Comparison of ENCODE assay signal across 1 cellular context in the genomic region with DNA sequence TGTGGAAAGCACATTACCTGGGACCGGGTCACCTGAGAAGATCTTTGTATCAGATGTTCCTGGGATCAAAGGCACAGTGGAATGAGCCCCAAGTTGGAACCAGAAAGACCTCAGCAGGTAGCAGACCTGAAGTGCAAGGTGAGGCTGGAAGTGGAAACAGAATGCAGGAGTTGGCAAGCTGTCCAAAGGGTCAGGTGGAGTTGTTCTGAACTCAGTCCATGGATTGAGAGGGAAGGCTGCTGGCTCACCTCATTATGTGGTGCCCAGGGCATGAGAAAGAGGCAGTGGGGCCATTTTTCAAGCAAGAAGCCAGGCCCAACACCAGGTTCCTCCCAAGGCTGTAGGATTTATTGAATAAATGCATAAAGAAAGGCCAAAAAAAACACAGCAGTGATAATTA.
TF ChIP-seq lines count a peak whose summit lies in the region.

No MANE protein-coding gene starts in this region.

TF ChIP-seq in IMR-90, 13 proteins besides CTCF, POLR2A, EP300 and RAD21 (continued from another document):
- TF ChIP-seq, protein P1, sequence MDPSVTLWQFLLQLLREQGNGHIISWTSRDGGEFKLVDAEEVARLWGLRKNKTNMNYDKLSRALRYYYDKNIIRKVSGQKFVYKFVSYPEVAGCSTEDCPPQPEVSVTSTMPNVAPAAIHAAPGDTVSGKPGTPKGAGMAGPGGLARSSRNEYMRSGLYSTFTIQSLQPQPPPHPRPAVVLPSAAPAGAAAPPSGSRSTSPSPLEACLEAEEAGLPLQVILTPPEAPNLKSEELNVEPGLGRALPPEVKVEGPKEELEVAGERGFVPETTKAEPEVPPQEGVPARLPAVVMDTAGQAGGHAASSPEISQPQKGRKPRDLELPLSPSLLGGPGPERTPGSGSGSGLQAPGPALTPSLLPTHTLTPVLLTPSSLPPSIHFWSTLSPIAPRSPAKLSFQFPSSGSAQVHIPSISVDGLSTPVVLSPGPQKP (IDR thresholded peaks at IDR 0.05; ENCODE audit: borderline replicate concordance, low read depth, low read length), result no peak
- TF ChIP-seq RFX5 (IDR thresholded peaks at IDR 0.05; ENCODE audit: low read depth, low read length), result no peak
- no peak for TF ChIP-seq RCOR1 (IDR thresholded peaks at IDR 0.05; ENCODE audit: insufficient replicate concordance, low read length)
- TF ChIP-seq SMC3 (IDR thresholded peaks at IDR 0.05; ENCODE audit: low read depth, low read length), result no peak
TF ChIP-seq in IMR-90: peak in this region for 0.
